In genomic region chr17:78734841-78735641, GRCh38 we compare ENCODE assay signal across 8 cellular contexts. TPM values are rescaled to one million over a fixed set of nuclear protein-coding genes. Genes with fewer than 3 reads are reported as not detected.
DNase-seq lines count a peak whose midpoint lies in the region; ATAC-seq and TF ChIP-seq lines count a peak whose summit lies in the region.

No MANE protein-coding gene starts in this region.

- H3K27me3 ChIP-seq in right lobe of liver (no peaks in the 10 kb centered on the region), thymus (ENCODE audit: control insufficient read depth, insufficient read depth) (no peaks in the 10 kb centered on the region)

- no peak for DNase-seq in activated T-cell treated with anti-CD3 and anti-CD28 coated beads, Interleukin-2, amount 50 U/mL, for 4 hours
- no peak for DNase-seq in activated T-cell treated with anti-CD3 and anti-CD28 coated beads for 4 hours
- DNase-seq in activated T-helper 2 cell treated with anti-CD3 and anti-CD28 coated beads, Interferon-gamma antibody, Interleukin-2, Interleukin-4, amounts not matched to agents 10 μg/mL and 5 μg/mL and 100 μg/mL, durations not matched to agents 14 hours and 24 hours and 36 hours (ENCODE audit: low spot score) = no peak
- no peak for DNase-seq in right lobe of liver
- DNase-seq in occipital lobe (lab: John Stamatoyannopoulos, UW) = no peak
- DNase-seq in HPDE6-E6E7 (ENCODE audit: extremely low spot score) = no peak
- DNase-seq in DMS79 (lab: John Stamatoyannopoulos, UW) = no peak

- no peaks in the 10 kb centered on the region for H3K9me3 ChIP-seq in right lobe of liver
- H3K9me3 ChIP-seq in thymus (ENCODE audit: control insufficient read depth) = no peaks in the 10 kb centered on the region

- intact Hi-C loops in activated T-helper 2 cell treated with anti-CD3 and anti-CD28 coated beads, Interferon-gamma antibody, Interleukin-2, Interleukin-4, amounts not matched to agents 10 μg/mL and 5 μg/mL and 100 μg/mL, durations not matched to agents 14 hours and 24 hours and 36 hours (cut with micrococcal nuclease) = loop anchor here (5.0 kb wide), 1 partner anchor 82 kb away; no protein-coding TSS in a partner anchor
- intact Hi-C loops in right lobe of liver (cut with DNase I) = no loop called here

- H3K4me3 ChIP-seq in right lobe of liver (no peak overlapping the region), thymus (ENCODE audit: low read length) (peak overlapping the region; percentile 61)

- WGBS in right lobe of liver (ENCODE audit: insufficient coverage, low coverage, low lambda C conversion rate, missing lambda C conversion rate) = 75% methylated on average over 7 of the region's 16 CpGs
- WGBS in thymus = 63% methylated on average over 16 of the region's 16 CpGs

- H3K27ac Mint-ChIP-seq in activated T-helper 2 cell treated with anti-CD3 and anti-CD28 coated beads, Interferon-gamma antibody, Interleukin-2, Interleukin-4, amounts not matched to agents 10 μg/mL and 5 μg/mL and 100 μg/mL, durations not matched to agents 14 hours and 24 hours and 36 hours = peak overlapping the region; percentile 84

- peaks cover 86% of the 10 kb centered on the region for H3K4me1 Mint-ChIP-seq in activated T-cell treated with anti-CD3 and anti-CD28 coated beads, Interleukin-2, amount 50 U/mL, for 4 hours (ENCODE audit: low read depth)
- H3K4me1 Mint-ChIP-seq in activated T-helper 2 cell treated with anti-CD3 and anti-CD28 coated beads, Interferon-gamma antibody, Interleukin-2, Interleukin-4, amounts not matched to agents 10 μg/mL and 5 μg/mL and 100 μg/mL, durations not matched to agents 14 hours and 24 hours and 36 hours (ENCODE audit: low read depth) = peaks cover 70% of the 10 kb centered on the region

- no peaks in the 10 kb centered on the region for H3K27me3 Mint-ChIP-seq in activated T-cell treated with anti-CD3 and anti-CD28 coated beads, Interleukin-2, amount 50 U/mL, for 4 hours (ENCODE audit: low read depth)
- no peaks in the 10 kb centered on the region for H3K27me3 Mint-ChIP-seq in activated T-helper 2 cell treated with anti-CD3 and anti-CD28 coated beads, Interferon-gamma antibody, Interleukin-2, Interleukin-4, amounts not matched to agents 10 μg/mL and 5 μg/mL and 100 μg/mL, durations not matched to agents 14 hours and 24 hours and 36 hours (ENCODE audit: low read depth)

- peaks cover 9% of the 10 kb centered on the region for H3K36me3 Mint-ChIP-seq in activated T-cell treated with anti-CD3 and anti-CD28 coated beads, Interleukin-2, amount 50 U/mL, for 4 hours (ENCODE audit: insufficient read depth)
- H3K36me3 Mint-ChIP-seq in activated T-helper 2 cell treated with anti-CD3 and anti-CD28 coated beads, Interferon-gamma antibody, Interleukin-2, Interleukin-4, amounts not matched to agents 10 μg/mL and 5 μg/mL and 100 μg/mL, durations not matched to agents 14 hours and 24 hours and 36 hours (ENCODE audit: low read depth) = peaks cover 21% of the 10 kb centered on the region

- H3K27ac ChIP-seq in right lobe of liver = peak overlapping the region in 2 of 3 donors; percentile 39 to 70
- H3K27ac ChIP-seq in thymus (ENCODE audit: low read depth) = peak overlapping the region; percentile 77

- TF ChIP-seq POLR2A in right lobe of liver (IDR thresholded peaks at IDR 0.05) = no peak

- H3K4me3 Mint-ChIP-seq in activated T-cell treated with anti-CD3 and anti-CD28 coated beads, Interleukin-2, amount 50 U/mL, for 4 hours = peak overlapping the region; percentile 89
- H3K4me3 Mint-ChIP-seq in activated T-helper 2 cell treated with anti-CD3 and anti-CD28 coated beads, Interferon-gamma antibody, Interleukin-2, Interleukin-4, amounts not matched to agents 10 μg/mL and 5 μg/mL and 100 μg/mL, durations not matched to agents 14 hours and 24 hours and 36 hours (ENCODE audit: low read depth) = peak overlapping the region; percentile 87

- TF ChIP-seq CTCF in right lobe of liver (IDR thresholded peaks at IDR 0.05) = no peak

- ATAC-seq in activated T-cell treated with anti-CD3 and anti-CD28 coated beads, Interleukin-2, amount 50 U/mL, for 4 hours = peak in 1 of 2 donors; percentile 23
- no peak for ATAC-seq in right lobe of liver

- H3K4me1 ChIP-seq in right lobe of liver (peaks cover 0 to 66% (median 20%) of the 10 kb centered on the region in 4 donors), thymus (ENCODE audit: control insufficient read depth, insufficient read depth, low read length) (peaks cover 25% of the 10 kb centered on the region)

- H3K9me3 Mint-ChIP-seq in activated T-cell treated with anti-CD3 and anti-CD28 coated beads, Interleukin-2, amount 50 U/mL, for 4 hours = no peaks in the 10 kb centered on the region
- no peaks in the 10 kb centered on the region for H3K9me3 Mint-ChIP-seq in activated T-helper 2 cell treated with anti-CD3 and anti-CD28 coated beads, Interferon-gamma antibody, Interleukin-2, Interleukin-4, amounts not matched to agents 10 μg/mL and 5 μg/mL and 100 μg/mL, durations not matched to agents 14 hours and 24 hours and 36 hours

- H3K36me3 ChIP-seq in right lobe of liver (no peaks in the 10 kb centered on the region), thymus (ENCODE audit: control insufficient read depth, insufficient read depth) (no peaks in the 10 kb centered on the region)

RNA-seq across cellular contexts. Expression of gene CYTH1, which starts 47.0 kb away (rescaled TPM):
- 10 to 100 TPM; 55.9 to 99.3 (median 82.8) TPM for total RNA-seq in activated T-cell treated with anti-CD3 and anti-CD28 coated beads, Interleukin-2, amount 50 U/mL, for 4 hours
- 83.5 and 95.7 TPM in 2 replicates for total RNA-seq in activated T-helper 2 cell treated with anti-CD3 and anti-CD28 coated beads, Interferon-gamma antibody, Interleukin-2, Interleukin-4, amounts not matched to agents 10 μg/mL and 5 μg/mL and 100 μg/mL, durations not matched to agents 14 hours and 24 hours and 36 hours
- total RNA-seq in right lobe of liver (10 to 100 TPM; 14.8 to 46.2 (median 28.8) TPM), occipital lobe (82.2 TPM)
- polyA plus RNA-seq in thymus = 91.7 TPM
